In genomic region chr9:2016411-2017208, GRCh38 we compare ENCODE assay signal across 8 cellular contexts. TPM values are rescaled to one million over a fixed set of nuclear protein-coding genes. Genes with fewer than 3 reads are reported as not detected.
DNase-seq lines count a peak whose midpoint lies in the region; ATAC-seq and TF ChIP-seq lines count a peak whose summit lies in the region.

No MANE protein-coding gene starts in this region.

- peak overlapping the region; percentile 99 for H3K27ac Mint-ChIP-seq in activated CD8-positive, alpha-beta T cell treated with anti-CD3 and anti-CD28 coated beads, Interleukin-2, amount 10 ng/mL, durations not matched to agents 7 days and 5 days
- peak overlapping the region; percentile 92 to 98 for H3K27ac Mint-ChIP-seq in effector memory CD8-positive, alpha-beta T cell
- H3K27ac Mint-ChIP-seq in memory B cell = peak overlapping the region; percentile 98

- peaks cover 52% of the 10 kb centered on the region for H3K4me1 Mint-ChIP-seq in activated CD8-positive, alpha-beta T cell treated with anti-CD3 and anti-CD28 coated beads, Interleukin-2, amount 10 ng/mL, durations not matched to agents 7 days and 5 days (ENCODE audit: low read depth)
- peaks cover 18 to 35% of the 10 kb centered on the region in 2 donors for H3K4me1 Mint-ChIP-seq in effector memory CD8-positive, alpha-beta T cell (ENCODE audit: low read depth in 2 of 2)
- H3K4me1 Mint-ChIP-seq in memory B cell = peaks cover 14% of the 10 kb centered on the region

- H3K27me3 Mint-ChIP-seq in activated CD8-positive, alpha-beta T cell treated with anti-CD3 and anti-CD28 coated beads, Interleukin-2, amount 10 ng/mL, durations not matched to agents 7 days and 5 days (ENCODE audit: low read depth) = peaks cover 2% of the 10 kb centered on the region
- H3K27me3 Mint-ChIP-seq in effector memory CD8-positive, alpha-beta T cell = no peaks in the 10 kb centered on the region
- no peaks in the 10 kb centered on the region for H3K27me3 Mint-ChIP-seq in memory B cell

- DNase-seq in AG08396 (ENCODE audit: low spot score) = peak; percentile 91
- peak; percentile 68 for DNase-seq in NCI-H446 treated with DMSO at 0.1 percent for 48 hours (lab: John Stamatoyannopoulos, UW)
- DNase-seq in activated CD8-positive, alpha-beta T cell treated with anti-CD3 and anti-CD28 coated beads, Interleukin-2, amount 10 ng/mL, durations not matched to agents 7 days and 5 days = peak; percentile 72
- peak; percentile 41 to 50 (median 43) for DNase-seq in effector memory CD8-positive, alpha-beta T cell
- peak; percentile 56 to 65 for DNase-seq in memory B cell (ENCODE audit: low spot score in 2 of 2)
- DNase-seq in stimulated activated CD4-positive, alpha-beta T cell treated with anti-CD3 and anti-CD28 coated beads, TNF-alpha, amount 100 ng/mL, for 48 hours (ENCODE audit: low read depth in 3 of 3) = peak; percentile 32 to 45 (median 41)

- H3K9me3 Mint-ChIP-seq in activated CD8-positive, alpha-beta T cell treated with anti-CD3 and anti-CD28 coated beads, Interleukin-2, amount 10 ng/mL, durations not matched to agents 7 days and 5 days (ENCODE audit: insufficient read depth) = no peaks in the 10 kb centered on the region
- no peaks in the 10 kb centered on the region for H3K9me3 Mint-ChIP-seq in effector memory CD8-positive, alpha-beta T cell
- H3K9me3 Mint-ChIP-seq in memory B cell = no peaks in the 10 kb centered on the region

- CTCF ChIA-PET in activated CD8-positive, alpha-beta T cell treated with anti-CD3 and anti-CD28 coated beads, Interleukin-2, amount 10 ng/mL, durations not matched to agents 7 days and 5 days (lab: Charles Lee) = no interaction called here

- in situ Hi-C loops in GM18951 (cut with MboI; ENCODE audit: low sequenced_read_pairs, unreplicated experiment) = no loop called here

- H3K4me3 Mint-ChIP-seq in activated CD8-positive, alpha-beta T cell treated with anti-CD3 and anti-CD28 coated beads, Interleukin-2, amount 10 ng/mL, durations not matched to agents 7 days and 5 days = peak overlapping the region; percentile 100
- H3K4me3 Mint-ChIP-seq in effector memory CD8-positive, alpha-beta T cell = peak overlapping the region; percentile 100
- H3K4me3 Mint-ChIP-seq in memory B cell = peak overlapping the region; percentile 97

- TF ChIP-seq POLR2A in GM18951 (IDR thresholded peaks at IDR 0.05; ENCODE audit: extremely low read depth, insufficient read depth, insufficient read length) = peak; percentile 31

- peaks cover 26% of the 10 kb centered on the region for H3K36me3 Mint-ChIP-seq in activated CD8-positive, alpha-beta T cell treated with anti-CD3 and anti-CD28 coated beads, Interleukin-2, amount 10 ng/mL, durations not matched to agents 7 days and 5 days (ENCODE audit: low read depth)
- peaks cover 48% of the 10 kb centered on the region for H3K36me3 Mint-ChIP-seq in effector memory CD8-positive, alpha-beta T cell (ENCODE audit: insufficient read depth)
- H3K36me3 Mint-ChIP-seq in memory B cell = peaks cover 2% of the 10 kb centered on the region

- POLR2A ChIA-PET in activated CD8-positive, alpha-beta T cell treated with anti-CD3 and anti-CD28 coated beads, Interleukin-2, amount 10 ng/mL, durations not matched to agents 7 days and 5 days (lab: Charles Lee) = interaction anchor here (0.6 to 5.4 kb wide), 5 partner anchors 8 to 47 kb away, joined by 4 to 39 read pairs (median 4); no protein-coding TSS in a partner anchor

- ATAC-seq in activated CD8-positive, alpha-beta T cell treated with anti-CD3 and anti-CD28 coated beads, Interleukin-2, amount 10 ng/mL, durations not matched to agents 7 days and 5 days = peak; percentile 7
- peak; percentile 2 for ATAC-seq in effector memory CD8-positive, alpha-beta T cell (replicated peaks)
- ATAC-seq in memory B cell (ENCODE audit: low read depth) (peak; percentile 23), HG02885 (IDR thresholded peaks at IDR 0.05; ENCODE audit: poor library complexity, unreplicated experiment) (no peak)

RNA-seq across cellular contexts. Expression of gene SMARCA2, which starts 1.5 kb away (rescaled TPM):
- total RNA-seq in activated CD8-positive, alpha-beta T cell treated with anti-CD3 and anti-CD28 coated beads, Interleukin-2, amount 10 ng/mL, durations not matched to agents 7 days and 5 days = 100 to 1,000 TPM; 243 to 245 TPM

Comparison
In these comparisons a context has a peak if more than half of its experiments do, and no peak if none do; other contexts are left out.
1. DNase-seq: peak in every context shown above with its lines; median percentile 91 in AG08396; 72 in activated CD8-positive, alpha-beta T cell treated with anti-CD3 and anti-CD28 coated beads, Interleukin-2, amount 10 ng/mL, durations not matched to agents 7 days and 5 days; 68 in NCI-H446 treated with DMSO at 0.1 percent for 48 hours; 60 in memory B cell; 43 in effector memory CD8-positive, alpha-beta T cell; 41 in stimulated activated CD4-positive, alpha-beta T cell treated with anti-CD3 and anti-CD28 coated beads, TNF-alpha, amount 100 ng/mL, for 48 hours.